Comparison of ENCODE assay signal across 10 cellular contexts in the genomic region with DNA sequence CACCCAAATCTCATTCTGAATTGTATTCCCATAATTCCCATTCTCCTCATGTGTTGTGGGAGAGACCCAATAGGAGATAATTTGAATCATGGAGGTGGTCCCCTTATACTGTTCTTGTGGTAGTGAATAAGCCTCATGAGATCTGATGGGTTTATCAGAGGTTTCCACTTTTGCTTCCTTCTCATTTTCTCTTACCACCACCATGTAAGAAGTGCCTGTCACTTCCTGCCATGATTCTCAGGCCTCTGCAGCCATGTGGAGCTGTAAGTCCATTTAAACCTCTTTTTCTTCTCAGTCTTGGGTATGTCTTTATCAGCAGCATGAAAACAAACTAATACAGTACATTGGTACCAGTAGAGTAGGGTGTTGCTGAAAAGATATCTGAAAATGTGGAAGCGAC.
"Had no signal": no experiment of that assay in that cellular context is flagged by ENCODE, and none has a peak within 500 bp of the region (broad histone marks: within the 10 kb centered on the region; RNA-seq: fewer than 3 reads in every experiment).

No MANE protein-coding gene starts in this region.

- H3K4me3 Mint-ChIP-seq: GM23338, H9, HFFc6 had no signal

- H3K27ac ChIP-seq: HL-60 had no signal

- H2AFZ ChIP-seq: GM23338 had no signal

- H3K27ac Mint-ChIP-seq: GM23338, H9, HFFc6, IgD-negative memory B cell had no signal

- H3K4me2 ChIP-seq: GM23338 had no signal

- H3K4me3 ChIP-seq: GM23338 had no signal

- H3K4me1 Mint-ChIP-seq: GM23338, H9 had no signal

- H3K27me3 Mint-ChIP-seq: IgD-negative memory B cell had no signal

- FAIRE-seq: H1, H54, HepG2 had no signal

- ATAC-seq: GM23338, HCT116, HepG2 had no signal

- DNase-seq: H9, HFFc6, KG1 had no signal
